ENCODE assay signal across 26 cellular contexts in the genomic region with DNA sequence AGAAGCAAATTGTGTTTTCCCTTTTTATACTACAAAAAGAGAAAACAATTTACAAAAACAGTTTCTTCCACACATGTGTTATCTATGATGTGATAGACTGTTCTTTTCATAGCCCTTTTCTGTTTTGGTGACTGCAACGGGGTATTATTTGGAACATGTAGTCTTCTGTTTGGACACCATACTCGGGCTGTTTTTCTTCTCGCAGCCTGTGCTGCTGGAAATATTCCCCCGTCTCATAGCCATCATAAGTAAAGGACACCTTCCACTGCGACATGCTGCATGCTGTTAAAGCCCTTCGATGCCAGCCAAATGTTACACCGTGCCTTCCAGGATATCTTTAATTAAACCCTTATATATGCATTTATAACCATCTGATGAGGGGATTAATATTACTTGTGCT.
"Had no signal": no experiment of that assay in that cellular context is flagged by ENCODE, and none has a peak within 500 bp of the region (broad histone marks: within the 10 kb centered on the region; RNA-seq: fewer than 3 reads in every experiment).

No MANE protein-coding gene starts in this region.

- H3K36me3 ChIP-seq: esophagus muscularis mucosa, heart right ventricle, lower lobe of right lung, vagina had no signal

- H3K27me3 ChIP-seq: dorsolateral prefrontal cortex, esophagus muscularis mucosa, heart right ventricle, vagina had no signal

- H3K9me3 ChIP-seq: vagina had no signal

- H3K27ac Mint-ChIP-seq: activated CD4-positive, alpha-beta memory T cell treated with anti-CD3 and anti-CD28 coated beads, Interleukin-2, amount 10 ng/mL, durations not matched to agents 7 days and 5 days; activated CD4-positive, alpha-beta T cell treated with anti-CD3 and anti-CD28 coated beads, Interleukin-2, amount 10 ng/mL, durations not matched to agents 24 days and 14 days; activated naive CD4-positive, alpha-beta T cell treated with anti-CD3 and anti-CD28 coated beads, Interleukin-2, amount 10 ng/mL, durations not matched to agents 7 days and 5 days; activated naive CD8-positive, alpha-beta T cell treated with anti-CD3 and anti-CD28 coated beads, Interleukin-2, amount 50 U/mL, for 24 hours; brain; effector memory CD8-positive, alpha-beta T cell; naive thymus-derived CD8-positive, alpha-beta T cell; progenitor cell of endocrine pancreas; stimulated activated naive B cell treated with anti-CD40 and anti-IgM and Interleukin-4, amounts not matched to agents 10 μg/mL and 1 μg/mL and 100 μg/mL, for 72 hours; type B pancreatic cell had no signal

- H3K27ac ChIP-seq: lower lobe of right lung, vagina, VCaP had no signal

- H3K27me3 Mint-ChIP-seq: activated CD4-positive, alpha-beta memory T cell treated with anti-CD3 and anti-CD28 coated beads, Interleukin-2, amount 10 ng/mL, durations not matched to agents 7 days and 5 days; activated CD4-positive, alpha-beta T cell treated with anti-CD3 and anti-CD28 coated beads, Interleukin-2, amount 10 ng/mL, durations not matched to agents 24 days and 14 days; activated naive CD4-positive, alpha-beta T cell treated with anti-CD3 and anti-CD28 coated beads, Interleukin-2, amount 10 ng/mL, durations not matched to agents 7 days and 5 days; activated naive CD8-positive, alpha-beta T cell treated with anti-CD3 and anti-CD28 coated beads, Interleukin-2, amount 50 U/mL, for 24 hours; effector memory CD8-positive, alpha-beta T cell; progenitor cell of endocrine pancreas; stimulated activated naive B cell treated with anti-CD40 and anti-IgM and Interleukin-4, amounts not matched to agents 10 μg/mL and 1 μg/mL and 100 μg/mL, for 72 hours; type B pancreatic cell had no signal

- H3K36me3 Mint-ChIP-seq: activated naive CD4-positive, alpha-beta T cell treated with anti-CD3 and anti-CD28 coated beads, Interleukin-2, amount 10 ng/mL, durations not matched to agents 7 days and 5 days; stimulated activated naive B cell treated with anti-CD40 and anti-IgM and Interleukin-4, amounts not matched to agents 10 μg/mL and 1 μg/mL and 100 μg/mL, for 72 hours; type B pancreatic cell had no signal

- H3K4me1 Mint-ChIP-seq: activated CD4-positive, alpha-beta memory T cell treated with anti-CD3 and anti-CD28 coated beads, Interleukin-2, amount 10 ng/mL, durations not matched to agents 7 days and 5 days; activated CD4-positive, alpha-beta T cell treated with anti-CD3 and anti-CD28 coated beads, Interleukin-2, amount 10 ng/mL, durations not matched to agents 24 days and 14 days; activated naive CD4-positive, alpha-beta T cell treated with anti-CD3 and anti-CD28 coated beads, Interleukin-2, amount 10 ng/mL, durations not matched to agents 7 days and 5 days; activated naive CD8-positive, alpha-beta T cell treated with anti-CD3 and anti-CD28 coated beads, Interleukin-2, amount 50 U/mL, for 24 hours; naive thymus-derived CD8-positive, alpha-beta T cell; stimulated activated naive B cell treated with anti-CD40 and anti-IgM and Interleukin-4, amounts not matched to agents 10 μg/mL and 1 μg/mL and 100 μg/mL, for 72 hours had no signal

- H3K4me3 ChIP-seq: dorsolateral prefrontal cortex, esophagus muscularis mucosa, heart right ventricle, lower lobe of right lung, vagina had no signal

- H3K4me1 ChIP-seq: lower lobe of right lung, vagina had no signal

- H3K4me3 Mint-ChIP-seq: activated CD4-positive, alpha-beta memory T cell treated with anti-CD3 and anti-CD28 coated beads, Interleukin-2, amount 10 ng/mL, durations not matched to agents 7 days and 5 days; activated CD4-positive, alpha-beta T cell treated with anti-CD3 and anti-CD28 coated beads, Interleukin-2, amount 10 ng/mL, durations not matched to agents 24 days and 14 days; activated naive CD4-positive, alpha-beta T cell treated with anti-CD3 and anti-CD28 coated beads, Interleukin-2, amount 10 ng/mL, durations not matched to agents 7 days and 5 days; activated naive CD8-positive, alpha-beta T cell treated with anti-CD3 and anti-CD28 coated beads, Interleukin-2, amount 50 U/mL, for 24 hours; effector memory CD8-positive, alpha-beta T cell; naive thymus-derived CD8-positive, alpha-beta T cell; stimulated activated naive B cell treated with anti-CD40 and anti-IgM and Interleukin-4, amounts not matched to agents 10 μg/mL and 1 μg/mL and 100 μg/mL, for 72 hours; type B pancreatic cell had no signal

- DNase-seq: activated CD4-positive, alpha-beta memory T cell treated with anti-CD3 and anti-CD28 coated beads, Interleukin-2, amount 10 ng/mL, durations not matched to agents 7 days and 5 days; activated CD4-positive, alpha-beta T cell treated with anti-CD3 and anti-CD28 coated beads, Interleukin-2, amount 10 ng/mL, durations not matched to agents 24 days and 14 days; activated effector memory CD4-positive, alpha-beta T cell treated with anti-CD3 and anti-CD28 coated beads, Interleukin-2, amount 50 U/mL, for 16 hours; activated naive CD4-positive, alpha-beta T cell treated with anti-CD3 and anti-CD28 coated beads, Interleukin-2, amount 10 ng/mL, durations not matched to agents 7 days and 5 days; activated naive CD8-positive, alpha-beta T cell treated with anti-CD3 and anti-CD28 coated beads, Interleukin-2, amount 50 U/mL, for 24 hours; activated T-cell treated with anti-CD3 and anti-CD28 coated beads for 4 hours; anterior cingulate cortex; central memory CD4-positive, alpha-beta T cell; dorsolateral prefrontal cortex; effector memory CD8-positive, alpha-beta T cell; heart right ventricle; islet precursor cell; left colon; lower lobe of right lung; naive thymus-derived CD8-positive, alpha-beta T cell; small intestine; stimulated activated CD4-positive, alpha-beta T cell treated with anti-CD3 and anti-CD28 coated beads, Interleukin-2, amount 100 ng/mL, for 48 hours; stimulated activated CD8-positive, alpha-beta memory T cell treated with anti-CD3 and anti-CD28 coated beads, Interleukin-4, amount 100 ng/mL, for 48 hours; stimulated activated naive B cell treated with anti-CD40 and anti-IgM and Interleukin-4, amounts not matched to agents 10 μg/mL and 1 μg/mL and 100 μg/mL, for 72 hours had no signal

- ATAC-seq: activated CD4-positive, CD25-positive, alpha-beta regulatory T cell treated with anti-CD3 and anti-CD28 coated beads, Interleukin-2, amount 50 U/mL, for 24 hours; activated naive CD8-positive, alpha-beta T cell treated with anti-CD3 and anti-CD28 coated beads, Interleukin-2, amount 50 U/mL, for 24 hours; effector memory CD8-positive, alpha-beta T cell; left colon; lower lobe of right lung; naive thymus-derived CD8-positive, alpha-beta T cell; stimulated activated naive B cell treated with anti-CD40 and anti-IgM and Interleukin-4, amounts not matched to agents 10 μg/mL and 1 μg/mL and 100 μg/mL, for 72 hours had no signal
